Comparison of ENCODE assay signal across 27 cellular contexts in the genomic region with DNA sequence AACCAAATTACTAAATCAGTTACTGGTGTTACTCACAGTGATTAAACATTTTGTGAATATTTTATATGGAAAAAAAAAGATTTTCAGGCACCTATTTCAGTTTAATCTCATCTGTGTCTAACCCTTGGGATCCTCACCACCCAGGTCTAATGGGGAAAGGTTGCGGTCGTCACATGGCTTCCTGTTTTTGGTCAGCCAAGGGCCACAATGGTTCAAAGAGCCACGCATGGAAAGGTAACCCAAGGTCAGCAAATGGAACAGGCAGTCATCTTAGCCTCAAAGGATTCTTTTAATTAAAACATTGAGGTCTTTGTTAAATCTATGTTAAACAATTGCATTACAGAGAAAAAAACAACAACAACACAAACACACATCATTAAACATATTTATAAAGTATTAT. TPM values are rescaled to one million over a fixed set of nuclear protein-coding genes. Genes with fewer than 3 reads are reported as not detected.
"Had no signal": no experiment of that assay in that cellular context is flagged by ENCODE, and none has a peak within 500 bp of the region (broad histone marks: within the 10 kb centered on the region; RNA-seq: fewer than 3 reads in every experiment).

No MANE protein-coding gene starts in this region.

- H3K4me2 ChIP-seq: hepatocyte had no signal

- H3K9ac ChIP-seq: parathyroid adenoma had no signal

- H2AFZ ChIP-seq: hepatocyte, parathyroid adenoma had no signal

- ATAC-seq: foreskin keratinocyte; gastroesophageal sphincter; heart left ventricle; left cardiac atrium; lower lobe of right lung; natural killer cell treated with Interleukin-12 subunit alpha and Interleukin-12 subunit beta and Interleukin-15 and Interleukin-18, amount 100 ng/mL, for 72 hours; right cardiac atrium; stimulated activated effector memory CD8-positive, alpha-beta T cell treated with anti-CD3 and anti-CD28 coated beads, Interleukin-12 subunit alpha, Interleukin-12 subunit beta, amount 100 ng/mL, for 72 hours had no signal

- H3K9me3 ChIP-seq: esophagus muscularis mucosa, gastroesophageal sphincter, heart left ventricle, left ventricle myocardium inferior, lower lobe of right lung, prostate gland, stomach, thyroid gland, vagina had no signal

- H3K27ac ChIP-seq: coronary artery, esophagus muscularis mucosa, foreskin keratinocyte, gastroesophageal sphincter, heart left ventricle, hepatocyte, left ventricle myocardium inferior, lower lobe of right lung, parathyroid adenoma, prostate gland, skin epidermis, stomach, thyroid gland, vagina had no signal

- DNase-seq: dermis blood vessel endothelial cell; effector memory CD4-positive, alpha-beta T cell; foreskin keratinocyte; heart left ventricle; left cardiac atrium; left ventricle myocardium inferior; lower lobe of right lung; naive B cell; stimulated activated CD4-positive, alpha-beta T cell treated with anti-CD3 and anti-CD28 coated beads, Interleukin-1b, Interleukin-23, amount 100 ng/mL, for 48 hours; stimulated activated CD4-positive, alpha-beta T cell treated with anti-CD3 and anti-CD28 coated beads, Interleukin-4, amount 100 ng/mL, for 24 hours; stimulated activated naive CD4-positive, alpha-beta T cell treated with Interleukin-2 at 50 U/mL for 16 hours; stomach; thyroid gland; trophoblast cell had no signal

- H3K4me1 ChIP-seq: foreskin keratinocyte had no signal

- H3K4me3 ChIP-seq: coronary artery, esophagus muscularis mucosa, gastroesophageal sphincter, heart left ventricle, hepatocyte, left ventricle myocardium inferior, lower lobe of right lung, prostate gland, skin epidermis, stomach, thyroid gland, vagina had no signal

- H3K27me3 ChIP-seq: esophagus muscularis mucosa, foreskin keratinocyte, gastroesophageal sphincter, heart left ventricle, hepatocyte, stomach, thyroid gland, vagina had no signal

- H3K9me3 Mint-ChIP-seq: naive B cell; natural killer cell treated with Interleukin-12 subunit alpha and Interleukin-12 subunit beta and Interleukin-15 and Interleukin-18, amount 100 ng/mL, for 72 hours; neural crest cell; stimulated activated effector memory CD8-positive, alpha-beta T cell treated with anti-CD3 and anti-CD28 coated beads, Interleukin-12 subunit alpha, Interleukin-12 subunit beta, amount 100 ng/mL, for 72 hours had no signal

- H3K27ac Mint-ChIP-seq: natural killer cell treated with Interleukin-12 subunit alpha and Interleukin-12 subunit beta and Interleukin-15 and Interleukin-18, amount 100 ng/mL, for 72 hours; stimulated activated effector memory CD8-positive, alpha-beta T cell treated with anti-CD3 and anti-CD28 coated beads, Interleukin-12 subunit alpha, Interleukin-12 subunit beta, amount 100 ng/mL, for 72 hours had no signal

- H3K4me3 Mint-ChIP-seq: naive B cell; natural killer cell treated with Interleukin-12 subunit alpha and Interleukin-12 subunit beta and Interleukin-15 and Interleukin-18, amount 100 ng/mL, for 72 hours; neural crest cell; stimulated activated effector memory CD8-positive, alpha-beta T cell treated with anti-CD3 and anti-CD28 coated beads, Interleukin-12 subunit alpha, Interleukin-12 subunit beta, amount 100 ng/mL, for 72 hours had no signal

- H3K27me3 Mint-ChIP-seq: naive B cell; natural killer cell treated with Interleukin-12 subunit alpha and Interleukin-12 subunit beta and Interleukin-15 and Interleukin-18, amount 100 ng/mL, for 72 hours had no signal

RNA-seq across cellular contexts. Expression of gene TMEM200B, which starts 36.1 kb away (rescaled TPM):
- total RNA-seq: mononuclear cell; natural killer cell treated with Interleukin-12 subunit alpha and Interleukin-12 subunit beta and Interleukin-15 and Interleukin-18, amount 100 ng/mL, for 72 hours had no signal
